In the genomic region with DNA sequence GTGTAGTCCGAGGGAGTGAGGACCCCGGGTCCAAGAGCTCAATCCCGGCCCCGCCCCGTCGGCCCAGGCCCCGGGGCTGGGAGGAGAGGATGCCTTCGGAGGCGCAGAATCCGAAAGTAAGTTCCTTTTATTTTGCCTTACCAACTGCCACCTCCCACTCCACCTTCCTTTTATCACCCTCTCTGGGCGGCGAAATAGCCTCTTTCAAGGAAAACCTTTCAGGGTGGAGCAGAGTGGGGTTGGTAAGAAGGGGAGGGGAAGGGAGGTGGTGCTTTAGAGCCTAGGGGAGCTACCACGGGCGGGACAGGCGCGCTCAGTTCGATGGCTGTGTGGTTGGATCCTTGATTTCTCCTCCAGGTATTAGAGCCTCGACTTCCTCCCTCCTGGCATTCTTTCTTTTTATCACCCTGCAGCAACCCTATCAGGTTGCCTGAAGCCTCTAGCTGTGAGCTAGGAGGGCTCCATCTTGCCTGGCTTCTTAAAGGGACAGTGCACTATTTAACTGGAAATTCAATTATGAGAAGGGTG, we compare ENCODE assay signal across 8 cellular contexts.
DNase-seq lines count a peak whose midpoint lies in the region; ATAC-seq and TF ChIP-seq lines count a peak whose summit lies in the region.

No MANE protein-coding gene starts in this region.

- no peaks in the 10 kb centered on the region for H4K20me1 ChIP-seq in KMS-11 (ENCODE audit: insufficient read depth)

- no peaks in the 10 kb centered on the region for H3K9me3 Mint-ChIP-seq in activated T-helper 2 cell treated with anti-CD3 and anti-CD28 coated beads, Interferon-gamma antibody, Interleukin-2, Interleukin-4, amounts not matched to agents 10 μg/mL and 5 μg/mL and 100 μg/mL, durations not matched to agents 14 hours and 24 hours and 36 hours

- no peaks in the 10 kb centered on the region for H3K9me3 ChIP-seq in heart left ventricle
- H3K9me3 ChIP-seq in trophoblast cell (ENCODE audit: insufficient read depth, low read depth, low read length): no peaks in the 10 kb centered on the region

- peaks cover 14% of the 10 kb centered on the region for H3K79me1 ChIP-seq in trophoblast cell (ENCODE audit: low read length)

- H3K27me3 Mint-ChIP-seq in activated T-helper 2 cell treated with anti-CD3 and anti-CD28 coated beads, Interferon-gamma antibody, Interleukin-2, Interleukin-4, amounts not matched to agents 10 μg/mL and 5 μg/mL and 100 μg/mL, durations not matched to agents 14 hours and 24 hours and 36 hours (ENCODE audit: low read depth): no peaks in the 10 kb centered on the region

- ATAC-seq in GM21447 (IDR thresholded peaks at IDR 0.05; ENCODE audit: unreplicated experiment) (peak; percentile 63), heart left ventricle (peak in 3 of 4 donors; percentile 66 to 74 (median 72)), GM21367 (IDR thresholded peaks at IDR 0.05; ENCODE audit: unreplicated experiment) (no peak)

- H3K36me3 ChIP-seq in KMS-11 (ENCODE audit: insufficient read depth) (no peaks in the 10 kb centered on the region), heart left ventricle (no peaks in the 10 kb centered on the region), trophoblast cell (ENCODE audit: control insufficient read depth in 1 of 2, insufficient read depth in 2 of 2, low read length in 2 of 2) (no peaks in the 10 kb centered on the region)

- H3K36me3 Mint-ChIP-seq in activated T-helper 2 cell treated with anti-CD3 and anti-CD28 coated beads, Interferon-gamma antibody, Interleukin-2, Interleukin-4, amounts not matched to agents 10 μg/mL and 5 μg/mL and 100 μg/mL, durations not matched to agents 14 hours and 24 hours and 36 hours (ENCODE audit: low read depth): no peaks in the 10 kb centered on the region

- no peaks in the 10 kb centered on the region for H3K79me2 ChIP-seq in KMS-11 (ENCODE audit: insufficient read depth, low read depth)
- peaks cover 3% of the 10 kb centered on the region for H3K79me2 ChIP-seq in trophoblast cell (ENCODE audit: control insufficient read depth, insufficient read depth, low read length, poor library complexity)

- peak overlapping the region; percentile 67 for H3K14ac ChIP-seq in trophoblast cell (ENCODE audit: low read length)

- peak overlapping the region; percentile 89 for H3K4me3 Mint-ChIP-seq in activated T-helper 2 cell treated with anti-CD3 and anti-CD28 coated beads, Interferon-gamma antibody, Interleukin-2, Interleukin-4, amounts not matched to agents 10 μg/mL and 5 μg/mL and 100 μg/mL, durations not matched to agents 14 hours and 24 hours and 36 hours (ENCODE audit: low read depth)

- peak overlapping the region; percentile 58 for H3K27ac ChIP-seq in KMS-11
- peak overlapping the region; percentile 12 to 71 (median 57) for H3K27ac ChIP-seq in heart left ventricle
- peak overlapping the region; percentile 61 for H3K27ac ChIP-seq in trophoblast cell (ENCODE audit: low read depth, low read length)

- H3K27ac Mint-ChIP-seq in activated T-helper 2 cell treated with anti-CD3 and anti-CD28 coated beads, Interferon-gamma antibody, Interleukin-2, Interleukin-4, amounts not matched to agents 10 μg/mL and 5 μg/mL and 100 μg/mL, durations not matched to agents 14 hours and 24 hours and 36 hours: peak overlapping the region; percentile 77

- peak overlapping the region; percentile 72 for H3K4ac ChIP-seq in trophoblast cell (ENCODE audit: low read depth, low read length)

- H2BK5ac ChIP-seq in trophoblast cell (ENCODE audit: low read depth, low read length, poor library complexity): peak overlapping the region; percentile 69

- H2AFZ ChIP-seq in KMS-11 (ENCODE audit: low read depth): peak overlapping the region; percentile 87
- peak overlapping the region; percentile 52 for H2AFZ ChIP-seq in trophoblast cell (ENCODE audit: insufficient read depth, low read length, poor library complexity)

- peak; percentile 51 for DNase-seq in DMS79 treated with DMSO at 0.1 percent for 48 hours (lab: John Stamatoyannopoulos, UW)
- peak; percentile 9 for DNase-seq in activated T-helper 2 cell treated with anti-CD3 and anti-CD28 coated beads, Interferon-gamma antibody, Interleukin-2, Interleukin-4, amounts not matched to agents 10 μg/mL and 5 μg/mL and 100 μg/mL, durations not matched to agents 14 hours and 24 hours and 36 hours (ENCODE audit: low spot score)
- DNase-seq in heart left ventricle: peak in 1 of 5 donors; percentile 28
- DNase-seq in trophoblast cell: peak; percentile 2 to 32
- no peak for DNase-seq in 8988T

- peak overlapping the region; percentile 61 for H4K12ac ChIP-seq in trophoblast cell (ENCODE audit: low read depth, low read length)

- peak overlapping the region; percentile 64 for H3K18ac ChIP-seq in trophoblast cell (ENCODE audit: low read length)

- H3K4me1 ChIP-seq in KMS-11 (ENCODE audit: low read depth, poor library complexity, severe bottlenecking): peaks cover 20% of the 10 kb centered on the region
- peaks cover 0 to 5% (median 0%) of the 10 kb centered on the region in 12 donors for H3K4me1 ChIP-seq in heart left ventricle
- H3K4me1 ChIP-seq in trophoblast cell (ENCODE audit: control insufficient read depth in 1 of 2, insufficient read depth in 2 of 2, low read length in 2 of 2): peaks cover 0 to 6% of the 10 kb centered on the region in 2 experiments

- peak overlapping the region; percentile 81 for H2BK120ac ChIP-seq in trophoblast cell (ENCODE audit: insufficient read depth, low read length, poor library complexity)

- no peak for TF ChIP-seq POLR2A in heart left ventricle (IDR thresholded peaks at IDR 0.05)

- intact Hi-C loops in activated T-helper 2 cell treated with anti-CD3 and anti-CD28 coated beads, Interferon-gamma antibody, Interleukin-2, Interleukin-4, amounts not matched to agents 10 μg/mL and 5 μg/mL and 100 μg/mL, durations not matched to agents 14 hours and 24 hours and 36 hours (cut with micrococcal nuclease): loop anchor here (2.0 to 5.0 kb wide), 3 partner anchors 192 to 1089 kb away; a partner anchor contains a TSS
- intact Hi-C loops in heart left ventricle (cut with DNase I): loop anchor here in 2 of 10 donors (5.0 to 10.0 kb wide), 3 partner anchors 191 to 819 kb away; a partner anchor contains a TSS

- peak overlapping the region; percentile 86 for H4K8ac ChIP-seq in trophoblast cell (ENCODE audit: low read depth, low read length)

- 0 to 41% (median 18%) methylated on average over 18 of the region's 18 CpGs for WGBS in heart left ventricle, 4 donors
- WGBS in trophoblast cell (ENCODE audit: extremely low coverage, insufficient coverage, insufficient read length): no CpG with 5 or more reads among the region's 18 CpGs

- H3K23ac ChIP-seq in trophoblast cell (ENCODE audit: low read length): no peak overlapping the region

- peak overlapping the region; percentile 23 for H2AK5ac ChIP-seq in trophoblast cell (ENCODE audit: low read length)

- H3K4me2 ChIP-seq in KMS-11 (peak overlapping the region; percentile 91), trophoblast cell (ENCODE audit: low read length) (peak overlapping the region; percentile 65)

- peak overlapping the region; percentile 89 for H4K91ac ChIP-seq in trophoblast cell (ENCODE audit: low read depth, low read length)

- H3K4me3 ChIP-seq in KMS-11 (IDR thresholded peaks at IDR 0.05; ENCODE audit: insufficient read depth, low read depth, low read length): peak overlapping the region; percentile 21
- H3K4me3 ChIP-seq in heart left ventricle: peak overlapping the region; percentile 25 to 86 (median 66)
- H3K4me3 ChIP-seq in trophoblast cell (ENCODE audit: low read depth, low read length): peak overlapping the region; percentile 74

- TF ChIP-seq CTCF in KMS-11 (conservative IDR thresholded peaks at IDR 0.05; ENCODE audit: low read depth, low read length): no peak
- no peak for TF ChIP-seq CTCF in heart left ventricle (IDR thresholded peaks at IDR 0.05)

- H3K27me3 ChIP-seq in KMS-11 (ENCODE audit: insufficient read depth, low read depth) (no peaks in the 10 kb centered on the region), heart left ventricle (peaks cover 0 to 3% (median 0%) of the 10 kb centered on the region in 9 donors), trophoblast cell (ENCODE audit: insufficient read depth, low read length) (no peaks in the 10 kb centered on the region)

- peak overlapping the region; percentile 28 for H2BK12ac ChIP-seq in trophoblast cell (ENCODE audit: low read length)

- H3K9ac ChIP-seq in KMS-11: peak overlapping the region; percentile 59; the same call in 1 of the 2 replicates
- H3K9ac ChIP-seq in trophoblast cell (ENCODE audit: low read length): peak overlapping the region; percentile 70

- H3K4me1 Mint-ChIP-seq in activated T-helper 2 cell treated with anti-CD3 and anti-CD28 coated beads, Interferon-gamma antibody, Interleukin-2, Interleukin-4, amounts not matched to agents 10 μg/mL and 5 μg/mL and 100 μg/mL, durations not matched to agents 14 hours and 24 hours and 36 hours (ENCODE audit: low read depth): peaks cover 13% of the 10 kb centered on the region

Comparison
In these comparisons a context has a peak if more than half of its experiments do, and no peak if none do; other contexts are left out.
1. H3K4me3 ChIP-seq: peak in every context shown above with its lines; median percentile 74 in trophoblast cell; 66 in heart left ventricle; 21 in KMS-11.